In the genomic region with DNA sequence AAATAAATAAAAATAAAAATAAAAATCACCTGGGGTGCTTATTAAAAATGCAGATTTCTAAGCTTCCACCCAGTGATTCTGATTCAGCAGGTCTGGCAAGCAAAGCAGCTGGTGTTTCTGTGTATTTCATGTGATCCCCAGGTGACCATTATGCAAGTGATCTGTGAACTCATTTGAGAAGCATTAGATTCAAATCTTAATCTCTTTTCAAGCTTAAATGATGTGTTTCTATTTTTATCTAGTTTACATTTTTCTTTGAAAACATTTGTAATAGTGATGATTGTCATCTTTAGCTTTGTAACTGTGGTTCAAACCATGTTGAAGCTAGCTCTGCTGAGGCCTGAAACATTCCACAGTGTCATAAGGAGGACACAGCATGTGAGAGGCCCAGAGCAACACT, we compare ENCODE assay signal across 16 cellular contexts.
A peak's percentile ranks its signal among the peaks of the same experiment; 100 is the strongest.
DNase-seq lines count a peak whose midpoint lies in the region; ATAC-seq and TF ChIP-seq lines count a peak whose summit lies in the region.
"Had no signal": no experiment of that assay in that cellular context is flagged by ENCODE, and none has a peak within 500 bp of the region (broad histone marks: within the 10 kb centered on the region; RNA-seq: fewer than 3 reads in every experiment).

No MANE protein-coding gene starts in this region.

- POLR2A ChIA-PET in RWPE1 (lab: Yijun Ruan, JAX; ENCODE audit: low non-redundant PET), result no interaction called here

- no peak overlapping the region for H4K91ac ChIP-seq in mesenchymal stem cell (ENCODE audit: low read length)

- H3K4me3 ChIP-seq in fibroblast of lung (replicated peaks in 1 of 4; ENCODE audit: control extremely low read depth in 1 of 4, insufficient read depth in 1 of 4, low read depth in 3 of 4, low read length in 4 of 4) (no peak overlapping the region), mesenchymal stem cell (ENCODE audit: insufficient read depth in 1 of 2, low read depth in 1 of 2, low read length in 2 of 2) (no peak overlapping the region), WERI-Rb-1 (ENCODE audit: low read depth, low read length) (no peak overlapping the region)

- CTCF ChIA-PET in RWPE1 (lab: Yijun Ruan, JAX), result interaction anchor here (0.6 kb wide), 1 partner anchor 1060 kb away, joined by 3 read pairs; no protein-coding TSS in a partner anchor

- H3K18ac ChIP-seq in mesenchymal stem cell (ENCODE audit: low read depth in 1 of 2, low read length in 2 of 2), result peak overlapping the region; percentile 66 to 92

- H3K4me1 ChIP-seq in fibroblast of lung (ENCODE audit: control insufficient read depth, extremely low read depth, insufficient read depth, low read length) (peaks cover 6% of the 10 kb centered on the region), mesenchymal stem cell (ENCODE audit: control insufficient read depth, insufficient read depth, low read depth, low read length) (no peaks in the 10 kb centered on the region)

- peak overlapping the region; percentile 84 to 88 for H2BK12ac ChIP-seq in mesenchymal stem cell (ENCODE audit: low read length in 2 of 2)

- H3K9me3 ChIP-seq in fibroblast of lung (ENCODE audit: control insufficient read depth, insufficient read depth, low read depth, low read length) (no peaks in the 10 kb centered on the region), mesenchymal stem cell (ENCODE audit: control insufficient read depth, low read length) (no peaks in the 10 kb centered on the region), WERI-Rb-1 (ENCODE audit: severe bottlenecking) (no peaks in the 10 kb centered on the region)

- no peaks in the 10 kb centered on the region for H3K79me1 ChIP-seq in mesenchymal stem cell (replicated peaks; ENCODE audit: low read length, poor library complexity, severe bottlenecking)

- H4K8ac ChIP-seq in mesenchymal stem cell (ENCODE audit: low read length), result peak overlapping the region; percentile 72

- H3K4ac ChIP-seq in mesenchymal stem cell (ENCODE audit: low read depth in 1 of 2, low read length in 2 of 2), result peak overlapping the region in 1 of 2 experiments; percentile 51

- peak; percentile 69 for DNase-seq in HCEC 1CT
- DNase-seq in RWPE1 (ENCODE audit: low spot score), result no peak
- DNase-seq in fibroblast of lung (ENCODE audit: low read depth in 2 of 2), result peak; percentile 32 to 80
- DNase-seq in mesenchymal stem cell, result peak; percentile 26
- no peak for DNase-seq in DMS79 (lab: John Stamatoyannopoulos, UW)
- DNase-seq in WERI-Rb-1, result no peak
- DNase-seq in glomerular visceral epithelial cell (ENCODE audit: extremely low spot score), result no peak
- DNase-seq: ACHN, COR-L47, DMS153, NCI-H1436, NCI-H2029 treated with DMSO at 0.1 percent for 48 hours, NCI-H526, OCI-M1, SW 1271 had no signal

- no peak for TF ChIP-seq CTCF in RWPE1 (conservative IDR thresholded peaks at IDR 0.05; ENCODE audit: low read depth)
- no peak for TF ChIP-seq CTCF in fibroblast of lung (conservative IDR thresholded peaks at IDR 0.05 in 1 of 2, IDR thresholded peaks at IDR 0.05 in 1 of 2; ENCODE audit: low read depth in 1 of 2, low read length in 2 of 2)
- no peak for TF ChIP-seq CTCF in WERI-Rb-1 (IDR thresholded peaks at IDR 0.05; ENCODE audit: low read depth, low read length)

- H3K27me3 ChIP-seq in fibroblast of lung (ENCODE audit: control insufficient read depth, insufficient read depth, low read length) (no peaks in the 10 kb centered on the region), mesenchymal stem cell (ENCODE audit: control insufficient read depth in 1 of 2, insufficient read depth in 1 of 2, low read length in 2 of 2) (no peaks in the 10 kb centered on the region), WERI-Rb-1 (ENCODE audit: insufficient read depth, low read depth, severe bottlenecking) (no peaks in the 10 kb centered on the region)

- no peaks in the 10 kb centered on the region for H3K79me2 ChIP-seq in fibroblast of lung (ENCODE audit: control insufficient read depth, insufficient read depth, low read length)

- H3K4me2 ChIP-seq in fibroblast of lung (ENCODE audit: extremely low read depth, insufficient read depth, low read length) (no peak overlapping the region), mesenchymal stem cell (ENCODE audit: low read length, poor library complexity, severe bottlenecking) (no peak overlapping the region)

- peak overlapping the region; percentile 66 for H2BK5ac ChIP-seq in mesenchymal stem cell (ENCODE audit: low read depth, low read length, poor library complexity, severe bottlenecking)

- H3K9ac ChIP-seq in fibroblast of lung (ENCODE audit: insufficient read depth, low read length) (no peak overlapping the region), mesenchymal stem cell (ENCODE audit: low read length) (no peak overlapping the region)

- no peaks in the 10 kb centered on the region for H4K20me1 ChIP-seq in fibroblast of lung (ENCODE audit: control insufficient read depth, extremely low read depth, insufficient read depth, low read length)

- H2AK5ac ChIP-seq in mesenchymal stem cell (ENCODE audit: low read length, severe bottlenecking), result no peak overlapping the region

- no peak overlapping the region for H3K14ac ChIP-seq in mesenchymal stem cell (ENCODE audit: low read length in 2 of 2)

- no peak overlapping the region for H3K23ac ChIP-seq in mesenchymal stem cell (ENCODE audit: low read length in 2 of 2)

- H2AFZ ChIP-seq in fibroblast of lung (ENCODE audit: low read length) (no peak overlapping the region), mesenchymal stem cell (ENCODE audit: low read depth, low read length) (no peak overlapping the region)

- H2BK15ac ChIP-seq in mesenchymal stem cell (ENCODE audit: low read depth, poor library complexity, severe bottlenecking), result no peak overlapping the region

- peak overlapping the region; percentile 17; the same call in 1 of the 2 replicates for H3K27ac ChIP-seq in RWPE1
- H3K27ac ChIP-seq in fibroblast of lung (ENCODE audit: insufficient read depth, low read length), result no peak overlapping the region
- H3K27ac ChIP-seq in mesenchymal stem cell (ENCODE audit: low read length, poor library complexity, severe bottlenecking), result no peak overlapping the region
- H3K27ac ChIP-seq in WERI-Rb-1, result no peak overlapping the region

- no peak for ATAC-seq in HG03342 (IDR thresholded peaks at IDR 0.05; ENCODE audit: unreplicated experiment)

- H3K36me3 ChIP-seq in fibroblast of lung (ENCODE audit: control insufficient read depth, insufficient read depth, low read length), result no peaks in the 10 kb centered on the region
- no peaks in the 10 kb centered on the region for H3K36me3 ChIP-seq in mesenchymal stem cell (ENCODE audit: control insufficient read depth in 1 of 2, insufficient read depth in 2 of 2, low read depth in 1 of 2, low read length in 2 of 2)
- no peaks in the 10 kb centered on the region for H3K36me3 ChIP-seq in WERI-Rb-1

- H2BK120ac ChIP-seq in mesenchymal stem cell (ENCODE audit: low read depth, low read length), result peak overlapping the region; percentile 34

Comparison
In these comparisons a context has a peak if more than half of its experiments do, and no peak if none do; other contexts are left out.
1. DNase-seq: peak in HCEC 1CT (single experiment), fibroblast of lung (2 of 2) and mesenchymal stem cell (single experiment); none in RWPE1 (single experiment), DMS79 (single experiment), WERI-Rb-1 (single experiment) and glomerular visceral epithelial cell (single experiment).